Comparison of ENCODE assay signal across 1 cellular context in genomic region chr14:100289916-100290606, GRCh38.
TF ChIP-seq lines count a peak whose summit lies in the region.

No MANE protein-coding gene starts in this region.

TF ChIP-seq in H1, 55 proteins besides CTCF, POLR2A, EP300 and RAD21:
- no peak for TF ChIP-seq SUZ12 (IDR thresholded peaks at IDR 0.05; ENCODE audit: low read length)
- TF ChIP-seq CTBP2 (IDR thresholded peaks at IDR 0.05; ENCODE audit: borderline replicate concordance, insufficient read depth, insufficient read length, low read length), result no peak
- TF ChIP-seq HDAC6 (IDR thresholded peaks at IDR 0.05; ENCODE audit: low read depth, low read length), result no peak
- no peak for TF ChIP-seq EGR1 (IDR thresholded peaks at IDR 0.05; ENCODE audit: borderline replicate concordance, low read depth, low read length)
- no peak for TF ChIP-seq POLR2AphosphoS5 (IDR thresholded peaks at IDR 0.05; ENCODE audit: low read depth, low read length)
- TF ChIP-seq TEAD4 (IDR thresholded peaks at IDR 0.05; ENCODE audit: low read depth, low read length), result no peak
- TF ChIP-seq PHF8 (conservative IDR thresholded peaks at IDR 0.05; ENCODE audit: low read depth, low read length), result no peak
- TF ChIP-seq CREB1 (IDR thresholded peaks at IDR 0.05), result no peak
- no peak for TF ChIP-seq ASH2L (IDR thresholded peaks at IDR 0.05; ENCODE audit: low read length)
- TF ChIP-seq BCL11A (IDR thresholded peaks at IDR 0.05; ENCODE audit: low read depth in 2 of 2, low read length in 2 of 2), result no peak
